In genomic region chr20:39195495-39196129, GRCh38 we compare ENCODE assay signal across 18 cellular contexts.
DNase-seq lines count a peak whose midpoint lies in the region; ATAC-seq and TF ChIP-seq lines count a peak whose summit lies in the region.
"Had no signal": no experiment of that assay in that cellular context is flagged by ENCODE, and none has a peak within 500 bp of the region (broad histone marks: within the 10 kb centered on the region; RNA-seq: fewer than 3 reads in every experiment).

No MANE protein-coding gene starts in this region.

- no peak for TF ChIP-seq POLR2A in HCT116 (IDR thresholded peaks at IDR 0.05; ENCODE audit: borderline replicate concordance, extremely low read depth, insufficient read depth, insufficient read length)
- TF ChIP-seq POLR2A in NB4 (IDR thresholded peaks at IDR 0.05; ENCODE audit: extremely low read depth, insufficient read length) = no peak

- peaks cover 0 to 5% of the 10 kb centered on the region in 2 experiments; a peak in 1 of 4 replicates for H3K4me1 ChIP-seq in HCT116 (ENCODE audit: control insufficient read depth in 1 of 2, insufficient read depth in 2 of 2, low read length in 2 of 2)
- H3K4me1 ChIP-seq in upper lobe of right lung = no peaks in the 10 kb centered on the region

- no peak overlapping the region for H2AFZ ChIP-seq in HCT116 (ENCODE audit: low read depth, low read length, poor library complexity, severe bottlenecking)

- no peak for TF ChIP-seq RAD21 in HCT116 (IDR thresholded peaks at IDR 0.05; ENCODE audit: low read depth)

- H3K9ac ChIP-seq in HCT116 (ENCODE audit: low read length) (no peak overlapping the region), SK-N-MC (ENCODE audit: insufficient read length) (no peak overlapping the region)

- no peaks in the 10 kb centered on the region for H4K20me1 ChIP-seq in HCT116 (ENCODE audit: insufficient read depth)

- H3K9me3 Mint-ChIP-seq in neural crest cell = peaks cover 6% of the 10 kb centered on the region
- H3K9me3 Mint-ChIP-seq: activated naive CD8-positive, alpha-beta T cell treated with anti-CD3 and anti-CD28 coated beads, Interleukin-2, amount 10 ng/mL, durations not matched to agents 7 days and 5 days had no signal

- no peak overlapping the region for H3K27ac Mint-ChIP-seq in neural crest cell (ENCODE audit: unreplicated experiment)
- H3K27ac Mint-ChIP-seq: activated naive CD8-positive, alpha-beta T cell treated with anti-CD3 and anti-CD28 coated beads, Interleukin-2, amount 10 ng/mL, durations not matched to agents 7 days and 5 days; activated T-cell treated with anti-CD3 and anti-CD28 coated beads, Interleukin-2, amount 50 U/mL, for 24 hours had no signal

- no peaks in the 10 kb centered on the region for H3K79me2 ChIP-seq in HCT116 (ENCODE audit: insufficient read depth, low read length)

- H3K4me3 Mint-ChIP-seq in neural crest cell = no peak overlapping the region
- H3K4me3 Mint-ChIP-seq: activated naive CD8-positive, alpha-beta T cell treated with anti-CD3 and anti-CD28 coated beads, Interleukin-2, amount 10 ng/mL, durations not matched to agents 7 days and 5 days; activated T-cell treated with anti-CD3 and anti-CD28 coated beads, Interleukin-2, amount 50 U/mL, for 24 hours had no signal

- H3K36me3 ChIP-seq in HCT116 (ENCODE audit: control insufficient read depth in 1 of 2, insufficient read depth in 2 of 2, low read length in 2 of 2) (no peaks in the 10 kb centered on the region), SK-N-MC (ENCODE audit: insufficient read depth, low read length) (no peaks in the 10 kb centered on the region), upper lobe of right lung (no peaks in the 10 kb centered on the region)
- H3K36me3 ChIP-seq: esophagus squamous epithelium had no signal

- H3K4me1 Mint-ChIP-seq in neural crest cell = no peaks in the 10 kb centered on the region
- H3K4me1 Mint-ChIP-seq: activated naive CD8-positive, alpha-beta T cell treated with anti-CD3 and anti-CD28 coated beads, Interleukin-2, amount 10 ng/mL, durations not matched to agents 7 days and 5 days had no signal

- H3K9me3 ChIP-seq in HCT116 (ENCODE audit: control insufficient read depth in 1 of 2, insufficient read depth in 1 of 2, low read depth in 1 of 2, low read length in 2 of 2) = no peaks in the 10 kb centered on the region
- no peaks in the 10 kb centered on the region for H3K9me3 ChIP-seq in SK-N-MC (ENCODE audit: low read depth, low read length)
- H3K9me3 ChIP-seq in upper lobe of right lung = no peaks in the 10 kb centered on the region
- H3K9me3 ChIP-seq: esophagus squamous epithelium had no signal

- H3K9me2 ChIP-seq in HCT116 (ENCODE audit: insufficient read depth) = no peaks in the 10 kb centered on the region

- ATAC-seq in HCT116 = no peak
- no peak for ATAC-seq in GM19397 (IDR thresholded peaks at IDR 0.05; ENCODE audit: unreplicated experiment)
- ATAC-seq in upper lobe of right lung = no peak

- H3K4me3 ChIP-seq in HCT116 (replicated peaks in 1 of 2; ENCODE audit: low read depth in 1 of 2, low read length in 2 of 2) (no peak overlapping the region), NB4 (ENCODE audit: low read depth, low read length) (no peak overlapping the region), SK-N-MC (no peak overlapping the region), upper lobe of right lung (no peak overlapping the region)
- H3K4me3 ChIP-seq: dorsolateral prefrontal cortex, esophagus squamous epithelium had no signal

- H3K27me3 ChIP-seq in HCT116 (ENCODE audit: insufficient read depth, low read length) = no peaks in the 10 kb centered on the region
- H3K27me3 ChIP-seq in upper lobe of right lung = peaks cover 5% of the 10 kb centered on the region

- H3K27me3 Mint-ChIP-seq in neural crest cell (ENCODE audit: low read depth) = peaks cover 58% of the 10 kb centered on the region

- RAD21 ChIA-PET in HCT116 (lab: Charles Lee; ENCODE audit: low non-redundant PET in 1 of 2, low total read pairs in 2 of 2, uncharacterized antibody in 2 of 2, unreplicated experiment in 2 of 2) = no interaction called here

- H3K27ac ChIP-seq in HCT116 (ENCODE audit: low read depth, low read length) (no peak overlapping the region), SK-N-MC (no peak overlapping the region), upper lobe of right lung (no peak overlapping the region)
- H3K27ac ChIP-seq: dorsolateral prefrontal cortex, esophagus squamous epithelium had no signal

- intact Hi-C loops in HCT116 (cut with micrococcal nuclease) = no loop called here
- intact Hi-C loops in upper lobe of right lung (cut with DNase I) = no loop called here

- POLR2A ChIA-PET in HCT116 (lab: Charles Lee) = no interaction called here

- DNase-seq in HCT116 (ENCODE audit: low read depth, low spot score) (no peak), NB4 (ENCODE audit: low read depth) (peak; percentile 28), SK-N-MC (ENCODE audit: low read depth, low spot score) (peak; percentile 5), neural crest cell (ENCODE audit: low read depth, low spot score) (peak; percentile 17), upper lobe of right lung (no peak), dermis blood vessel endothelial cell (no peak)
- DNase-seq: activated CD4-positive, alpha-beta T cell treated with anti-CD3 and anti-CD28 coated beads for 48 hours; activated naive CD8-positive, alpha-beta T cell treated with anti-CD3 and anti-CD28 coated beads, Interleukin-2, amount 10 ng/mL, durations not matched to agents 7 days and 5 days; activated T-cell treated with anti-CD3 and anti-CD28 coated beads, Interleukin-2, amount 50 U/mL, for 24 hours; dorsolateral prefrontal cortex; esophagus squamous epithelium; glutamatergic neuron; HCEC 1CT; kidney; NCI-H146; NCI-H526; occipital lobe had no signal

- no TSS peak for BruUV-seq in HCT116 (replicated peaks; lab: Mats Ljungman, UMichigan)

- no peak overlapping the region for H3K4me2 ChIP-seq in HCT116 (ENCODE audit: low read length)

- no peaks in the 10 kb centered on the region for H3K36me3 Mint-ChIP-seq in neural crest cell (ENCODE audit: low read depth)
- H3K36me3 Mint-ChIP-seq: activated naive CD8-positive, alpha-beta T cell treated with anti-CD3 and anti-CD28 coated beads, Interleukin-2, amount 10 ng/mL, durations not matched to agents 7 days and 5 days had no signal

- TF ChIP-seq CTCF in HCT116 (IDR thresholded peaks at IDR 0.05 in 2 of 3, conservative IDR thresholded peaks at IDR 0.05 in 1 of 3; ENCODE audit: borderline replicate concordance in 1 of 3, insufficient read depth in 1 of 3, low read depth in 2 of 3, low read length in 2 of 3) (no peak), NB4 (IDR thresholded peaks at IDR 0.05; ENCODE audit: low read depth, low read length) (no peak), neural crest cell (conservative IDR thresholded peaks at IDR 0.05) (no peak), upper lobe of right lung (IDR thresholded peaks at IDR 0.05) (no peak)

- CTCF ChIA-PET in HCT116 (lab: Charles Lee) = no interaction called here

TF ChIP-seq in HCT116, 20 proteins besides CTCF, POLR2A, EP300 and RAD21:
- TF ChIP-seq JUND (IDR thresholded peaks at IDR 0.05) = no peak
- TF ChIP-seq, protein P1, sequence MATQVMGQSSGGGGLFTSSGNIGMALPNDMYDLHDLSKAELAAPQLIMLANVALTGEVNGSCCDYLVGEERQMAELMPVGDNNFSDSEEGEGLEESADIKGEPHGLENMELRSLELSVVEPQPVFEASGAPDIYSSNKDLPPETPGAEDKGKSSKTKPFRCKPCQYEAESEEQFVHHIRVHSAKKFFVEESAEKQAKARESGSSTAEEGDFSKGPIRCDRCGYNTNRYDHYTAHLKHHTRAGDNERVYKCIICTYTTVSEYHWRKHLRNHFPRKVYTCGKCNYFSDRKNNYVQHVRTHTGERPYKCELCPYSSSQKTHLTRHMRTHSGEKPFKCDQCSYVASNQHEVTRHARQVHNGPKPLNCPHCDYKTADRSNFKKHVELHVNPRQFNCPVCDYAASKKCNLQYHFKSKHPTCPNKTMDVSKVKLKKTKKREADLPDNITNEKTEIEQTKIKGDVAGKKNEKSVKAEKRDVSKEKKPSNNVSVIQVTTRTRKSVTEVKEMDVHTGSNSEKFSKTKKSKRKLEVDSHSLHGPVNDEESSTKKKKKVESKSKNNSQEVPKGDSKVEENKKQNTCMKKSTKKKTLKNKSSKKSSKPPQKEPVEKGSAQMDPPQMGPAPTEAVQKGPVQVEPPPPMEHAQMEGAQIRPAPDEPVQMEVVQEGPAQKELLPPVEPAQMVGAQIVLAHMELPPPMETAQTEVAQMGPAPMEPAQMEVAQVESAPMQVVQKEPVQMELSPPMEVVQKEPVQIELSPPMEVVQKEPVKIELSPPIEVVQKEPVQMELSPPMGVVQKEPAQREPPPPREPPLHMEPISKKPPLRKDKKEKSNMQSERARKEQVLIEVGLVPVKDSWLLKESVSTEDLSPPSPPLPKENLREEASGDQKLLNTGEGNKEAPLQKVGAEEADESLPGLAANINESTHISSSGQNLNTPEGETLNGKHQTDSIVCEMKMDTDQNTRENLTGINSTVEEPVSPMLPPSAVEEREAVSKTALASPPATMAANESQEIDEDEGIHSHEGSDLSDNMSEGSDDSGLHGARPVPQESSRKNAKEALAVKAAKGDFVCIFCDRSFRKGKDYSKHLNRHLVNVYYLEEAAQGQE (IDR thresholded peaks at IDR 0.05; ENCODE audit: low read depth) = peak; percentile 49
- no peak for TF ChIP-seq SP1 (IDR thresholded peaks at IDR 0.05; ENCODE audit: low read depth)
- TF ChIP-seq EZH2 (IDR thresholded peaks at IDR 0.05) = no peak
- TF ChIP-seq CBX3 (IDR thresholded peaks at IDR 0.05; ENCODE audit: low read depth) = no peak
- TF ChIP-seq ZFX (IDR thresholded peaks at IDR 0.05) = no peak
- TF ChIP-seq POLR2AphosphoS5 (IDR thresholded peaks at IDR 0.05; ENCODE audit: low read depth, low read length) = no peak
- no peak for TF ChIP-seq SIN3A (IDR thresholded peaks at IDR 0.05; ENCODE audit: low read depth)
- no peak for TF ChIP-seq ATF3 (IDR thresholded peaks at IDR 0.05)

Comparison
In these comparisons a context has a peak if more than half of its experiments do, and no peak if none do; other contexts are left out.
1. DNase-seq: peak in NB4 (single experiment), SK-N-MC (single experiment) and neural crest cell (single experiment); none in HCT116 (single experiment), upper lobe of right lung (single experiment) and dermis blood vessel endothelial cell (single experiment).